Comparison of ENCODE assay signal across 15 cellular contexts in genomic region chr19:30171795-30172642, GRCh38.
DNase-seq lines count a peak whose midpoint lies in the region; ATAC-seq and TF ChIP-seq lines count a peak whose summit lies in the region.
"Had no signal": no experiment of that assay in that cellular context is flagged by ENCODE, and none has a peak within 500 bp of the region (broad histone marks: within the 10 kb centered on the region; RNA-seq: fewer than 3 reads in every experiment).

No MANE protein-coding gene starts in this region.

- CTCF ChIA-PET in HEK293 (lab: Yijun Ruan, JAX) = interaction anchor here (0.6 kb wide), 1 partner anchor 28 kb away, joined by 4 read pairs; no protein-coding TSS in a partner anchor
- CTCF ChIA-PET in activated CD8-positive, alpha-beta T cell treated with anti-CD3 and anti-CD28 coated beads, Interleukin-2, amount 10 ng/mL, durations not matched to agents 7 days and 5 days (lab: Charles Lee) = no interaction called here

- no peaks in the 10 kb centered on the region for H3K27me3 Mint-ChIP-seq in chondrocyte (ENCODE audit: low read depth)
- no peaks in the 10 kb centered on the region for H3K27me3 Mint-ChIP-seq in activated CD8-positive, alpha-beta T cell treated with anti-CD3 and anti-CD28 coated beads, Interleukin-2, amount 10 ng/mL, durations not matched to agents 7 days and 5 days (ENCODE audit: low read depth)

- DNase-seq in chondrocyte (ENCODE audit: low spot score) = peak; percentile 85
- peak; percentile 42 for DNase-seq in islet precursor cell
- peak; percentile 9 for DNase-seq in sciatic nerve (ENCODE audit: low spot score)
- DNase-seq in stimulated activated CD4-positive, alpha-beta T cell treated with anti-CD3 and anti-CD28 coated beads, Interleukin-4, amount 100 ng/mL, for 1 hour = no peak
- DNase-seq in GM13976 (ENCODE audit: low spot score) = no peak
- DNase-seq in activated CD8-positive, alpha-beta T cell treated with anti-CD3 and anti-CD28 coated beads, Interleukin-2, amount 10 ng/mL, durations not matched to agents 7 days and 5 days = no peak
- DNase-seq: Calu3; CD8-positive, alpha-beta T cell; DMS79 treated with DMSO at 0.1 percent for 48 hours; GF-D8; GOT3; H9 had no signal

- H3K9me3 Mint-ChIP-seq in chondrocyte (ENCODE audit: low read depth) = peaks cover 8% of the 10 kb centered on the region
- H3K9me3 Mint-ChIP-seq in activated CD8-positive, alpha-beta T cell treated with anti-CD3 and anti-CD28 coated beads, Interleukin-2, amount 10 ng/mL, durations not matched to agents 7 days and 5 days (ENCODE audit: insufficient read depth) = no peaks in the 10 kb centered on the region
- H3K9me3 Mint-ChIP-seq: CD8-positive, alpha-beta T cell had no signal

- TF ChIP-seq CTCF in HEK293 (tag by site-specific recombination; IDR thresholded peaks at IDR 0.05) (no peak), chondrocyte (IDR thresholded peaks at IDR 0.05) (no peak), GM13976 (IDR thresholded peaks at IDR 0.05; ENCODE audit: borderline replicate concordance, control extremely low read depth, extremely low read depth, insufficient read depth, missing control alignments) (no peak)

- H3K36me3 Mint-ChIP-seq in chondrocyte (ENCODE audit: low read depth) = no peaks in the 10 kb centered on the region
- H3K36me3 Mint-ChIP-seq in activated CD8-positive, alpha-beta T cell treated with anti-CD3 and anti-CD28 coated beads, Interleukin-2, amount 10 ng/mL, durations not matched to agents 7 days and 5 days (ENCODE audit: low read depth) = no peaks in the 10 kb centered on the region
- H3K36me3 Mint-ChIP-seq: CD8-positive, alpha-beta T cell had no signal

- no peaks in the 10 kb centered on the region for H3K4me1 Mint-ChIP-seq in chondrocyte (ENCODE audit: low read depth)
- no peaks in the 10 kb centered on the region for H3K4me1 Mint-ChIP-seq in activated CD8-positive, alpha-beta T cell treated with anti-CD3 and anti-CD28 coated beads, Interleukin-2, amount 10 ng/mL, durations not matched to agents 7 days and 5 days (ENCODE audit: low read depth)

- no peak overlapping the region for H3K4me3 Mint-ChIP-seq in chondrocyte (ENCODE audit: unreplicated experiment)
- no peak overlapping the region for H3K4me3 Mint-ChIP-seq in activated CD8-positive, alpha-beta T cell treated with anti-CD3 and anti-CD28 coated beads, Interleukin-2, amount 10 ng/mL, durations not matched to agents 7 days and 5 days
- H3K4me3 Mint-ChIP-seq: CD8-positive, alpha-beta T cell; H9 had no signal

- no peaks in the 10 kb centered on the region; a peak in 1 of 3 replicates for H3K36me3 ChIP-seq in HEK293 (ENCODE audit: control insufficient read depth in 2 of 2, insufficient read depth in 1 of 2, low read length in 2 of 2)
- H3K36me3 ChIP-seq: BLaER1 had no signal

- intact Hi-C loops in sciatic nerve (cut with DNase I) = no loop called here

- no peaks in the 10 kb centered on the region for H3K9me3 ChIP-seq in HEK293 (ENCODE audit: control insufficient read depth, insufficient read depth, low read depth, low read length)
- H3K9me3 ChIP-seq: BLaER1 had no signal

- H3K4me3 ChIP-seq in HEK293 (ENCODE audit: low read depth, low read length) = no peak overlapping the region
- H3K4me3 ChIP-seq: BLaER1 had no signal

- no peak for ATAC-seq in sciatic nerve
- ATAC-seq in activated CD8-positive, alpha-beta T cell treated with anti-CD3 and anti-CD28 coated beads, Interleukin-2, amount 10 ng/mL, durations not matched to agents 7 days and 5 days = no peak
- ATAC-seq in HG03159 (IDR thresholded peaks at IDR 0.05; ENCODE audit: unreplicated experiment) = no peak
- ATAC-seq: CD8-positive, alpha-beta T cell had no signal

- H3K4me1 ChIP-seq in HEK293 (ENCODE audit: control insufficient read depth, insufficient read depth, low read length) = no peaks in the 10 kb centered on the region
- H3K4me1 ChIP-seq: BLaER1 had no signal

- in situ Hi-C loops in GM13976 (cut with MboI; ENCODE audit: low sequenced_read_pairs, unreplicated experiment) = no loop called here

- H3K27ac ChIP-seq in HEK293 (ENCODE audit: extremely low read depth, low read depth, low read length) = no peak overlapping the region
- H3K27ac ChIP-seq: BLaER1 had no signal

- POLR2A ChIA-PET in HEK293 (lab: Yijun Ruan, JAX) = no interaction called here
- POLR2A ChIA-PET in activated CD8-positive, alpha-beta T cell treated with anti-CD3 and anti-CD28 coated beads, Interleukin-2, amount 10 ng/mL, durations not matched to agents 7 days and 5 days (lab: Charles Lee) = no interaction called here

- no peak overlapping the region for H3K27ac Mint-ChIP-seq in chondrocyte (ENCODE audit: unreplicated experiment)
- no peak overlapping the region for H3K27ac Mint-ChIP-seq in activated CD8-positive, alpha-beta T cell treated with anti-CD3 and anti-CD28 coated beads, Interleukin-2, amount 10 ng/mL, durations not matched to agents 7 days and 5 days
- H3K27ac Mint-ChIP-seq: CD8-positive, alpha-beta T cell; H9 had no signal

TF ChIP-seq in HEK293, 187 proteins besides CTCF, POLR2A, EP300 and RAD21:
- TF ChIP-seq SCRT1 (tag by site-specific recombination; IDR thresholded peaks at IDR 0.05; ENCODE audit: borderline replicate concordance) (peak; percentile 25; the same call in 1 of the 2 replicates), SCRT2 (tag by site-specific recombination; IDR thresholded peaks at IDR 0.05) (peak; percentile 61), ZNF366 (tag by site-specific recombination; conservative IDR thresholded peaks at IDR 0.05) (no peak), GLIS1 (tag by site-specific recombination; IDR thresholded peaks at IDR 0.05) (0 out of 2 replicates have a peak, but pooled peaks have one; percentile 4), EGR2 (tag by site-specific recombination; IDR thresholded peaks at IDR 0.05; ENCODE audit: low read depth) (0 out of 2 replicates have a peak, but pooled peaks have one; percentile 19), ZNF24 (tag by site-specific recombination; IDR thresholded peaks at IDR 0.05) (no peak), ZIC2 (tag by site-specific recombination; IDR thresholded peaks at IDR 0.05) (peak; percentile 70)

Comparison
In these comparisons a context has a peak if more than half of its experiments do, and no peak if none do; other contexts are left out.
1. DNase-seq: peak in chondrocyte (single experiment), islet precursor cell (single experiment) and sciatic nerve (single experiment); none in stimulated activated CD4-positive, alpha-beta T cell treated with anti-CD3 and anti-CD28 coated beads, Interleukin-4, amount 100 ng/mL, for 1 hour (single experiment), GM13976 (single experiment) and activated CD8-positive, alpha-beta T cell treated with anti-CD3 and anti-CD28 coated beads, Interleukin-2, amount 10 ng/mL, durations not matched to agents 7 days and 5 days (single experiment).